Comparison of ENCODE assay signal across 26 cellular contexts in genomic region chr3:113499081-113499480, GRCh38. TPM values are rescaled to one million over a fixed set of nuclear protein-coding genes. Genes with fewer than 3 reads are reported as not detected.
"Had no signal": no experiment of that assay in that cellular context is flagged by ENCODE, and none has a peak within 500 bp of the region (broad histone marks: within the 10 kb centered on the region; RNA-seq: fewer than 3 reads in every experiment).

No MANE protein-coding gene starts in this region.

- H3K36me3 ChIP-seq: colonic mucosa had no signal

- ATAC-seq: activated CD4-positive, CD25-positive, alpha-beta regulatory T cell treated with anti-CD3 and anti-CD28 coated beads, Interleukin-2, amount 50 U/mL, for 24 hours; activated CD8-positive, alpha-beta T cell treated with anti-CD3 and anti-CD28 coated beads, Interleukin-2, amount 10 ng/mL, durations not matched to agents 7 days and 5 days; activated naive CD8-positive, alpha-beta T cell treated with anti-CD3 and anti-CD28 coated beads, Interleukin-2, amount 50 U/mL, for 24 hours; gastroesophageal sphincter; heart left ventricle; left lung; mucosa of descending colon; psoas muscle; right cardiac atrium had no signal

- DNase-seq: activated CD4-positive, alpha-beta T cell treated with anti-CD3 and anti-CD28 coated beads, Interleukin-2, amount 10 ng/mL, durations not matched to agents 7 days and 5 days; activated CD8-positive, alpha-beta T cell treated with anti-CD3 and anti-CD28 coated beads, Interleukin-2, amount 10 ng/mL, durations not matched to agents 7 days and 5 days; activated effector memory CD4-positive, alpha-beta T cell treated with Interleukin-2 at 50 U/mL for 16 hours; activated naive CD4-positive, alpha-beta T cell treated with anti-CD3 and anti-CD28 coated beads, Interleukin-2, amount 10 ng/mL, durations not matched to agents 7 days and 5 days; activated naive CD8-positive, alpha-beta T cell treated with anti-CD3 and anti-CD28 coated beads, Interleukin-2, amount 50 U/mL, for 24 hours; activated T-cell treated with anti-CD3 and anti-CD28 coated beads, Interleukin-2, amount 50 U/mL, for 24 hours; anterior cingulate cortex; colonic mucosa; heart left ventricle; left lung; mucosa of descending colon; naive B cell; psoas muscle; right cardiac atrium; stimulated activated CD4-positive, alpha-beta T cell treated with anti-CD3 and anti-CD28 coated beads, Interleukin-15, amount 100 ng/mL, for 24 hours; stimulated activated CD4-positive, alpha-beta T cell treated with anti-CD3 and anti-CD28 coated beads, Interleukin-2, amount 100 ng/mL, for 48 hours; T-helper 1 cell; T-helper 9 cell; transverse colon had no signal

- H3K4me1 ChIP-seq: colonic mucosa, gastroesophageal sphincter, heart left ventricle, left lung, psoas muscle, suprapubic skin, transverse colon, vagina had no signal

- H3K9me3 ChIP-seq: colonic mucosa, gastroesophageal sphincter, heart left ventricle, left lung, mucosa of descending colon, psoas muscle, suprapubic skin, transverse colon, vagina had no signal

- H3K4me3 ChIP-seq: colonic mucosa, gastroesophageal sphincter, heart left ventricle, left lung, mucosa of descending colon, psoas muscle, skin epidermis, suprapubic skin, transverse colon, vagina had no signal

- H3K27ac ChIP-seq: colonic mucosa, gastroesophageal sphincter, heart left ventricle, left lung, psoas muscle, skin epidermis, suprapubic skin, transverse colon, vagina had no signal

- H3K27me3 ChIP-seq: colonic mucosa, gastroesophageal sphincter, heart left ventricle, left lung, suprapubic skin, transverse colon, vagina had no signal

RNA-seq across cellular contexts. Expression of gene SIDT1, which starts 33.3 kb away (rescaled TPM):
- total RNA-seq: lung microvascular endothelial cell, osteocyte had no signal
